ENCODE assay signal across 8 cellular contexts in the genomic region with DNA sequence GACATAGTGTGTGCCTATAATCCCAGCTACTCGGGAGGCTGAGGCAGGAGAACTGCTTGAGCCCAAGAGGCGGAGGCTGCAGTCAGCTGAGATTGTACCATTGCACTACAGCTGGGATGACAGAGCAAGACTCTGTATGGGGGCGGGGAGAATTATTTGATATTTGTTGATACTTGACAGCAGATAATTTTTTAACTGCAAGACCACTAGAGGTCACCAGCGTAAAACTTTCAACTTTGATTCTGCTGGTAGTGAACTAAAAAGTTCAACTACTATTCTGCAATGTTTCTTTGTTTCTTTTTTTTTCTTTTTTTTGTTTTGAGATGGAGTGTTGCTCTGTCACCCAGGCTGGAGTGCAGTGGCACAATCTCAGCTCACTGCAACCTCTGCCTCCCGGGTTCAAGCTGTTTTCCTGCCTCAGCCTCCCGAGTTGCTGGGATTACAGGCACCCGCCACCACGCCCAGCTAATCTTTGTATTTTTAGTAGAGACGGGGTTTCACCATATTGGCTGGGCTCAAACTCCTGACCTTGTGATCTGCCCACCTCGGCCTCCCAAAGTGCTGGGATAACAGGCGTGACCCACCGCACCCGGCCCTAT. TPM values are rescaled to one million over a fixed set of nuclear protein-coding genes. Genes with fewer than 3 reads are reported as not detected.
DNase-seq lines count a peak whose midpoint lies in the region; ATAC-seq and TF ChIP-seq lines count a peak whose summit lies in the region.
"Not testable (repeated sequence)": the region's sequence is repeated elsewhere in the genome, so short reads cannot be mapped to it uniquely, and the experiment has no call there.

No MANE protein-coding gene starts in this region.

- peak; percentile 19 for DNase-seq in AG04449 (ENCODE audit: low read depth, low spot score)
- peak; percentile 65 for DNase-seq in GM13976 (ENCODE audit: low spot score)
- DNase-seq in HT1080 (ENCODE audit: low read depth): peak; percentile 78
- peak; percentile 26 for DNase-seq in NCI-H510A treated with DMSO at 0.1 percent for 48 hours (lab: John Stamatoyannopoulos, UW)
- DNase-seq in central memory CD8-positive, alpha-beta T cell (ENCODE audit: low spot score in 2 of 2): peak in 1 of 2 donors; percentile 26
- peak; percentile 46 for DNase-seq in iPS DF 4.7 (ENCODE audit: extremely low read depth, low spot score)
- DNase-seq in retinal pigment epithelial cell (ENCODE audit: low read depth): peak; percentile 33

- TF ChIP-seq CTCF in AG04449 (IDR thresholded peaks at IDR 0.05; ENCODE audit: insufficient read depth, low read length, missing control alignments) (peak; percentile 23), GM13976 (IDR thresholded peaks at IDR 0.05; ENCODE audit: borderline replicate concordance, control extremely low read depth, extremely low read depth, insufficient read depth, missing control alignments) (peak; percentile 51), WI38 (IDR thresholded peaks at IDR 0.05; ENCODE audit: low read depth, low read length) (peak; percentile 34; the same call in 1 of the 2 replicates), retinal pigment epithelial cell (conservative IDR thresholded peaks at IDR 0.05; ENCODE audit: low read depth, low read length) (peak; percentile 64)

- POLR2A ChIA-PET in AG04449 (lab: Yijun Ruan, JAX): not testable (repeated sequence)

- H3K4me3 ChIP-seq in AG04449 (ENCODE audit: low read depth, low read length); WI38 (ENCODE audit: low read depth, low read length); retinal pigment epithelial cell (ENCODE audit: low read length): not testable (repeated sequence)

- not testable (repeated sequence) for H3K27me3 Mint-ChIP-seq in central memory CD8-positive, alpha-beta T cell

- H3K27ac Mint-ChIP-seq in central memory CD8-positive, alpha-beta T cell (ENCODE audit: low read depth): not testable (repeated sequence)

- H3K36me3 Mint-ChIP-seq in central memory CD8-positive, alpha-beta T cell (ENCODE audit: insufficient read depth): not testable (repeated sequence)

- CTCF ChIA-PET in AG04449 (lab: Yijun Ruan, JAX): interaction anchor here (0.9 to 6.3 kb wide), 19 partner anchors 10 to 148 kb away, joined by 3 to 77 read pairs (median 4); a partner anchor contains a TSS

- not testable (repeated sequence) for H3K4me3 Mint-ChIP-seq in central memory CD8-positive, alpha-beta T cell

- in situ Hi-C loops in GM13976 (cut with MboI; ENCODE audit: low sequenced_read_pairs, unreplicated experiment): loop anchor here (10.0 kb wide), 1 partner anchor 375 kb away; no protein-coding TSS in a partner anchor

- peaks cover 15% of the 10 kb centered on the region for H3K4me1 Mint-ChIP-seq in central memory CD8-positive, alpha-beta T cell

- not testable (repeated sequence) for H3K9me3 Mint-ChIP-seq in central memory CD8-positive, alpha-beta T cell

- ATAC-seq in central memory CD8-positive, alpha-beta T cell (replicated peaks; ENCODE audit: extremely low read depth, poor library complexity, severe bottlenecking): peak; percentile 68

RNA-seq across cellular contexts. Expression of a gene that starts 45.2 kb away (rescaled TPM):
- total RNA-seq in HT1080 (2014; rRNA removed; shearing (Covaris generic)): 7.2 and 8.0 TPM in 2 replicates
- 4.7 and 7.7 TPM in 2 replicates for polyA plus RNA-seq in HT1080 (2015; cell fraction: cytosol; rRNA removed)
- polyA plus RNA-seq in HT1080 (2015; cell fraction: nucleus; rRNA removed): 4.2 and 9.6 TPM in 2 replicates

RNA-seq across cellular contexts. Expression of a gene that starts 46.0 kb away (rescaled TPM):
- total RNA-seq in HT1080 (2014; rRNA removed; shearing (Covaris generic)): 24.5 and 33.6 TPM in 2 replicates
- polyA plus RNA-seq in HT1080 (2015; cell fraction: cytosol; rRNA removed): 18.5 and 26.8 TPM in 2 replicates
- polyA plus RNA-seq in HT1080 (2015; cell fraction: nucleus; rRNA removed): 25.8 and 44.0 TPM in 2 replicates
